ENCODE assay signal across 10 cellular contexts in genomic region chr1:150979723-150980056, GRCh38. TPM values are rescaled to one million over a fixed set of nuclear protein-coding genes. Genes with fewer than 3 reads are reported as not detected.
DNase-seq lines count a peak whose midpoint lies in the region; ATAC-seq, FAIRE-seq and TF ChIP-seq lines count a peak whose summit lies in the region.
"Had no signal": no experiment of that assay in that cellular context is flagged by ENCODE, and none has a peak within 500 bp of the region (broad histone marks: within the 10 kb centered on the region; RNA-seq: fewer than 3 reads in every experiment).

No MANE protein-coding gene starts in this region.

- intact Hi-C loops in CD4-positive, alpha-beta T cell (cut with DNase I, micrococcal nuclease), result loop anchor here (1.0 to 10.0 kb wide), 5 partner anchors 21 to 725 kb away; partner anchors contain the start of genes TNFAIP8L2 (in 2 of the 2), CA14 (in 1 of the 2) and PRUNE1 (in 1 of the 2)

- peak overlapping the region; percentile 75 for H3K4me3 Mint-ChIP-seq in CD4-positive, alpha-beta T cell
- H3K4me3 Mint-ChIP-seq in HFFc6, result no peak overlapping the region
- H3K4me3 Mint-ChIP-seq in astrocyte (ENCODE audit: unreplicated experiment), result no peak overlapping the region
- peak overlapping the region; percentile 30 for H3K4me3 Mint-ChIP-seq in natural killer cell treated with Interleukin-12 subunit alpha and Interleukin-12 subunit beta and Interleukin-15 and Interleukin-18, amount 100 ng/mL, for 72 hours

- no peaks in the 10 kb centered on the region for H3K79me2 ChIP-seq in astrocyte (ENCODE audit: insufficient read depth, low read length)

- H4K20me1 ChIP-seq in astrocyte (ENCODE audit: insufficient read depth, low read length), result no peaks in the 10 kb centered on the region

- no peaks in the 10 kb centered on the region for H3K36me3 Mint-ChIP-seq in CD4-positive, alpha-beta T cell (ENCODE audit: low read depth)
- H3K36me3 Mint-ChIP-seq in HFFc6 (ENCODE audit: low read depth) (no peaks in the 10 kb centered on the region), astrocyte (ENCODE audit: low read depth, unreplicated experiment) (no peaks in the 10 kb centered on the region)
- H3K36me3 Mint-ChIP-seq in natural killer cell treated with Interleukin-12 subunit alpha and Interleukin-12 subunit beta and Interleukin-15 and Interleukin-18, amount 100 ng/mL, for 72 hours, result no peaks in the 10 kb centered on the region

- H3K4me2 ChIP-seq in astrocyte (ENCODE audit: low read length), result peak overlapping the region; percentile 71

- peak; percentile 57 for TF ChIP-seq CTCF in CD4-positive, alpha-beta T cell (IDR thresholded peaks at IDR 0.05)
- TF ChIP-seq CTCF in HFFc6 (IDR thresholded peaks at IDR 0.05) (peak; percentile 5), astrocyte (IDR thresholded peaks at IDR 0.05; ENCODE audit: insufficient read depth, low read depth, low read length) (no peak)

- no peak overlapping the region for H3K9ac ChIP-seq in astrocyte (ENCODE audit: low read length)

- H3K4me1 Mint-ChIP-seq in CD4-positive, alpha-beta T cell (ENCODE audit: low read depth), result peaks cover 40% of the 10 kb centered on the region
- H3K4me1 Mint-ChIP-seq in HFFc6 (ENCODE audit: low read depth) (peaks cover 39% of the 10 kb centered on the region), astrocyte (ENCODE audit: low read depth, unreplicated experiment) (peaks cover 23% of the 10 kb centered on the region)
- peaks cover 18 to 29% of the 10 kb centered on the region in 2 donors for H3K4me1 Mint-ChIP-seq in natural killer cell treated with Interleukin-12 subunit alpha and Interleukin-12 subunit beta and Interleukin-15 and Interleukin-18, amount 100 ng/mL, for 72 hours (ENCODE audit: low read depth in 2 of 2)

- FAIRE-seq in astrocyte (lab: Jason Lieb, UNC), result no peak

- H3K9me3 ChIP-seq in CD4-positive, alpha-beta T cell (ENCODE audit: control insufficient read depth, low read length), result no peaks in the 10 kb centered on the region
- no peaks in the 10 kb centered on the region for H3K9me3 ChIP-seq in astrocyte (ENCODE audit: insufficient read depth, low read depth, low read length)

- H3K9me3 Mint-ChIP-seq in CD4-positive, alpha-beta T cell, result no peaks in the 10 kb centered on the region
- H3K9me3 Mint-ChIP-seq in HFFc6 (no peaks in the 10 kb centered on the region), astrocyte (ENCODE audit: unreplicated experiment) (no peaks in the 10 kb centered on the region)
- H3K9me3 Mint-ChIP-seq in natural killer cell treated with Interleukin-12 subunit alpha and Interleukin-12 subunit beta and Interleukin-15 and Interleukin-18, amount 100 ng/mL, for 72 hours, result no peaks in the 10 kb centered on the region
- H3K9me3 Mint-ChIP-seq: activated T-cell treated with anti-CD3 and anti-CD28 coated beads, Interleukin-2, amount 50 U/mL, for 24 hours had no signal

- no peak for DNase-seq in CD4-positive, alpha-beta T cell
- DNase-seq in HFFc6 (no peak), astrocyte (ENCODE audit: low read depth) (no peak), NCI-H1436 (lab: John Stamatoyannopoulos, UW) (no peak), NCI-H2171 (lab: John Stamatoyannopoulos, UW) (no peak)
- no peak for DNase-seq in natural killer cell treated with Interleukin-12 subunit alpha and Interleukin-12 subunit beta and Interleukin-15 and Interleukin-18, amount 100 ng/mL, for 72 hours (ENCODE audit: low spot score)

- no peak overlapping the region for H2AFZ ChIP-seq in astrocyte (ENCODE audit: low read depth, low read length)

- no peak overlapping the region for H3K4me3 ChIP-seq in astrocyte (ENCODE audit: insufficient read depth, low read depth, low read length)

- H3K27me3 Mint-ChIP-seq in CD4-positive, alpha-beta T cell, result no peaks in the 10 kb centered on the region
- H3K27me3 Mint-ChIP-seq in HFFc6 (ENCODE audit: insufficient read depth) (no peaks in the 10 kb centered on the region), astrocyte (ENCODE audit: low read depth, unreplicated experiment) (peaks cover 3% of the 10 kb centered on the region)
- no peaks in the 10 kb centered on the region for H3K27me3 Mint-ChIP-seq in natural killer cell treated with Interleukin-12 subunit alpha and Interleukin-12 subunit beta and Interleukin-15 and Interleukin-18, amount 100 ng/mL, for 72 hours
- H3K27me3 Mint-ChIP-seq: activated T-cell treated with anti-CD3 and anti-CD28 coated beads, Interleukin-2, amount 50 U/mL, for 24 hours had no signal

- H3K36me3 ChIP-seq in astrocyte (ENCODE audit: insufficient read depth, low read length), result no peaks in the 10 kb centered on the region

- H3K4me1 ChIP-seq in astrocyte (ENCODE audit: insufficient read depth, low read length), result peaks cover 31% of the 10 kb centered on the region

- peak overlapping the region; percentile 59 for H3K27ac Mint-ChIP-seq in CD4-positive, alpha-beta T cell
- H3K27ac Mint-ChIP-seq in HFFc6 (peak overlapping the region; percentile 40; the same call in 1 of the 2 replicates), astrocyte (ENCODE audit: unreplicated experiment) (peak overlapping the region; percentile 69)
- H3K27ac Mint-ChIP-seq in natural killer cell treated with Interleukin-12 subunit alpha and Interleukin-12 subunit beta and Interleukin-15 and Interleukin-18, amount 100 ng/mL, for 72 hours, result peak overlapping the region in 1 of 2 donors; percentile 41

- CTCF ChIA-PET in CD4-positive, alpha-beta T cell (lab: Charles Lee), result interaction anchor here (1.0 to 2.2 kb wide), 6 partner anchors 9 to 214 kb away, joined by 3 to 15 read pairs (median 4); partner anchors contain the start of genes CTSS and MINDY1

- no peak overlapping the region for H3K27ac ChIP-seq in CD4-positive, alpha-beta T cell (ENCODE audit: low read depth, low read length)
- H3K27ac ChIP-seq in astrocyte (ENCODE audit: low read depth, low read length), result no peak overlapping the region

- POLR2A ChIA-PET in CD4-positive, alpha-beta T cell (lab: Charles Lee), result interaction anchor here (1.2 kb wide), 2 partner anchors 11 to 16 kb away, joined by 3 read pairs; no protein-coding TSS in a partner anchor

- H3K27me3 ChIP-seq in CD4-positive, alpha-beta T cell (ENCODE audit: control insufficient read depth, insufficient read depth, low read length), result no peaks in the 10 kb centered on the region
- H3K27me3 ChIP-seq in astrocyte (ENCODE audit: insufficient read depth, low read length), result no peaks in the 10 kb centered on the region

- ATAC-seq in CD4-positive, alpha-beta T cell (ENCODE audit: poor library complexity), result no peak
- no peak for ATAC-seq in natural killer cell treated with Interleukin-12 subunit alpha and Interleukin-12 subunit beta and Interleukin-15 and Interleukin-18, amount 100 ng/mL, for 72 hours
- ATAC-seq in HG03342 (IDR thresholded peaks at IDR 0.05; ENCODE audit: unreplicated experiment) (no peak), GM21423 (IDR thresholded peaks at IDR 0.05; ENCODE audit: unreplicated experiment) (no peak)

RNA-seq across cellular contexts. Expression of gene ANXA9, which starts 2.4 kb away (rescaled TPM):
- total RNA-seq in CD4-positive, alpha-beta T cell, result not detected
- total RNA-seq in HFFc6 (2021; fragmentation: NEBNext Ultra II Directional; extraction: Animal tissue kit (Norgen Biotek cat#: 25700)), result under 1 TPM; 0.28 to 0.55 (median 0.46) TPM
- not detected in 2 replicates for total RNA-seq in astrocyte
- total RNA-seq in natural killer cell treated with Interleukin-12 subunit alpha and Interleukin-12 subunit beta and Interleukin-15 and Interleukin-18, amount 100 ng/mL, for 72 hours, result not detected
- total RNA-seq: left colon had no signal

RNA-seq across cellular contexts. Expression of gene CERS2, which starts 5.1 kb away (rescaled TPM):
- 10 to 100 TPM; 73.8 to 80.1 TPM for total RNA-seq in CD4-positive, alpha-beta T cell
- total RNA-seq in HFFc6 (2021; fragmentation: NEBNext Ultra II Directional; extraction: Animal tissue kit (Norgen Biotek cat#: 25700)), result 100 to 1,000 TPM; 189 to 305 (median 255) TPM
- total RNA-seq in astrocyte, result 177 and 189 TPM in 2 replicates
- total RNA-seq in natural killer cell treated with Interleukin-12 subunit alpha and Interleukin-12 subunit beta and Interleukin-15 and Interleukin-18, amount 100 ng/mL, for 72 hours, result 100 to 1,000 TPM; 170 to 211 TPM

RNA-seq across cellular contexts. Expression of gene MINDY1, which starts 27.0 kb away (rescaled TPM):
- total RNA-seq in CD4-positive, alpha-beta T cell, result 1 to 10 TPM; 7.8 to 9.2 TPM
- total RNA-seq in HFFc6 (2021; fragmentation: NEBNext Ultra II Directional; extraction: Animal tissue kit (Norgen Biotek cat#: 25700)), result 10 to 100 TPM in 1 of 6 experiments, 1 to 10 TPM in 5; 8.3 to 11.9 (median 9.0) TPM
- total RNA-seq in astrocyte, result 8.5 and 8.8 TPM in 2 replicates
- total RNA-seq in natural killer cell treated with Interleukin-12 subunit alpha and Interleukin-12 subunit beta and Interleukin-15 and Interleukin-18, amount 100 ng/mL, for 72 hours, result 10 to 100 TPM; 17.1 to 39.0 TPM

RNA-seq across cellular contexts. Expression of gene PRUNE1, which starts 28.6 kb away (rescaled TPM):
- total RNA-seq in CD4-positive, alpha-beta T cell, result 10 to 100 TPM; 10.9 to 12.1 TPM
- total RNA-seq in HFFc6 (2021; fragmentation: NEBNext Ultra II Directional; extraction: Animal tissue kit (Norgen Biotek cat#: 25700)), result 10 to 100 TPM in 1 of 6 experiments, 1 to 10 TPM in 5; 6.6 to 10.0 (median 7.7) TPM
- 14.3 and 17.6 TPM in 2 replicates for total RNA-seq in astrocyte
- total RNA-seq in natural killer cell treated with Interleukin-12 subunit alpha and Interleukin-12 subunit beta and Interleukin-15 and Interleukin-18, amount 100 ng/mL, for 72 hours, result 10 to 100 TPM; 12.7 to 13.1 TPM

RNA-seq across cellular contexts. Expression of gene SETDB1, which starts 53.5 kb away (rescaled TPM):
- 10 to 100 TPM; 39.4 to 40.4 TPM for total RNA-seq in CD4-positive, alpha-beta T cell
- total RNA-seq in HFFc6 (2021; fragmentation: NEBNext Ultra II Directional; extraction: Animal tissue kit (Norgen Biotek cat#: 25700)), result 10 to 100 TPM; 21.0 to 25.7 (median 23.4) TPM
- 28.4 and 30.0 TPM in 2 replicates for total RNA-seq in astrocyte
- total RNA-seq in natural killer cell treated with Interleukin-12 subunit alpha and Interleukin-12 subunit beta and Interleukin-15 and Interleukin-18, amount 100 ng/mL, for 72 hours, result 10 to 100 TPM; 57.8 to 73.6 TPM

Comparison
In these comparisons a context has a peak if more than half of its experiments do, and no peak if none do; other contexts are left out.
1. H3K4me3 Mint-ChIP-seq: peak in CD4-positive, alpha-beta T cell (single experiment) and natural killer cell treated with Interleukin-12 subunit alpha and Interleukin-12 subunit beta and Interleukin-15 and Interleukin-18, amount 100 ng/mL, for 72 hours (single experiment); none in HFFc6 (single experiment) and astrocyte (single experiment).